ENCODE assay signal across 29 cellular contexts in the genomic region with DNA sequence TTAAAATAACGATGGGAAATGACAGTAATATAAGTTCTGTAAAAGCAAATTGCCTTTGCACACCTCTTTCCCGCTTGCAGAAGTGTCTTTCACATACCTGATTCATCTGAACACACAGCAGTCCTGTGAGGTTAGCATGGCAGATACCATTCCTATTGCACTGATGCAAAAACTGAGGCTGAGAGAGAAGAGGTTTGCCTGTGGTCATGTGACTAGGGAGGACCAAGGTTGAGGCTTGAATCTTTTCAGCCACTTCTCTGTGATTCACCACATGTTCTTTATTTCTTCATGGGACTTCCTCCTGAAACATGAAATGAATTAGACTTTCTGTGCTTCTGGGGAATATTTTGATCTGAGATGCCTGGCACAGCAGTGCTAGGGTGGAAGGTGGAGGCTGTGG.
"Had no signal": no experiment of that assay in that cellular context is flagged by ENCODE, and none has a peak within 500 bp of the region (broad histone marks: within the 10 kb centered on the region; RNA-seq: fewer than 3 reads in every experiment).

No MANE protein-coding gene starts in this region.

- H3K36me3 ChIP-seq: cardiac muscle cell, MG63 had no signal

- H3K9me3 Mint-ChIP-seq: activated B cell treated with CpG ODN at 0.5 μM for 24 hours; activated CD4-positive, alpha-beta memory T cell treated with anti-CD3 and anti-CD28 coated beads for 36 hours; activated CD4-positive, alpha-beta T cell treated with anti-CD3 and anti-CD28 coated beads, Interleukin-2, amount 10 ng/mL, durations not matched to agents 7 days and 5 days; activated naive CD4-positive, alpha-beta T cell treated with anti-CD3 and anti-CD28 coated beads for 36 hours; activated T-cell treated with anti-CD3 and anti-CD28 coated beads, Interleukin-2, amount 50 U/mL, for 4 hours; activated T-helper 17 cell treated with anti-CD3 and anti-CD28 coated beads, Interleukin-2, amount 50 U/mL, for 72 hours had no signal

- H3K4me3 ChIP-seq: cardiac muscle cell, MG63, SK-N-MC had no signal

- DNase-seq: activated B cell treated with CpG ODN at 0.5 μM for 24 hours; activated CD4-positive, alpha-beta memory T cell treated with anti-CD3 and anti-CD28 coated beads for 36 hours; activated CD4-positive, alpha-beta T cell treated with anti-CD3 and anti-CD28 coated beads for 1 hour; activated CD4-positive, alpha-beta T cell treated with anti-CD3 and anti-CD28 coated beads, Interleukin-2, amount 10 ng/mL, durations not matched to agents 7 days and 5 days; activated CD8-positive, alpha-beta memory T cell treated with anti-CD3 and anti-CD28 coated beads for 24 hours; activated gamma-delta T cell; activated naive CD4-positive, alpha-beta T cell treated with anti-CD3 and anti-CD28 coated beads for 36 hours; activated T-cell treated with anti-CD3 and anti-CD28 coated beads, Interleukin-2, amount 50 U/mL, for 4 hours; amygdala; cerebellar nuclear complex; MG63; NCI-H1092 treated with DMSO at 0.1 percent for 48 hours; NCI-H1436; NCI-H1694 treated with DMSO at 0.1 percent for 48 hours; NCI-H2029 treated with DMSO at 0.1 percent for 48 hours; NCI-H510A treated with DMSO at 0.1 percent for 48 hours; NCI-H69; NK-92 treated with Interleukin-12 subunit alpha and Interleukin-12 subunit beta, amount 100 ng/mL, for 24 hours; RPMI8226; SW 1271 had no signal

- ATAC-seq: activated T-cell treated with anti-CD3 and anti-CD28 coated beads, Interleukin-2, amount 50 U/mL, for 4 hours; activated T-helper 17 cell treated with anti-CD3 and anti-CD28 coated beads, Interleukin-2, amount 50 U/mL, for 72 hours; Right ventricle myocardium inferior had no signal

- H3K36me3 Mint-ChIP-seq: activated CD4-positive, alpha-beta memory T cell treated with anti-CD3 and anti-CD28 coated beads for 36 hours; activated naive CD8-positive, alpha-beta T cell; brain; IgD-negative memory B cell had no signal

- FAIRE-seq: astrocyte, TTC549 had no signal

- H3K4me3 Mint-ChIP-seq: activated B cell treated with CpG ODN at 0.5 μM for 24 hours; activated CD4-positive, alpha-beta memory T cell treated with anti-CD3 and anti-CD28 coated beads for 36 hours; activated CD4-positive, alpha-beta T cell treated with anti-CD3 and anti-CD28 coated beads, Interleukin-2, amount 10 ng/mL, durations not matched to agents 7 days and 5 days; activated naive CD4-positive, alpha-beta T cell treated with anti-CD3 and anti-CD28 coated beads for 36 hours; activated naive CD8-positive, alpha-beta T cell; activated T-cell treated with anti-CD3 and anti-CD28 coated beads, Interleukin-2, amount 50 U/mL, for 4 hours; activated T-helper 17 cell treated with anti-CD3 and anti-CD28 coated beads, Interleukin-2, amount 50 U/mL, for 72 hours; brain; IgD-negative memory B cell had no signal

- H3K27ac ChIP-seq: cardiac muscle cell, SK-N-MC had no signal

- H3K4me1 Mint-ChIP-seq: activated B cell treated with CpG ODN at 0.5 μM for 24 hours; activated CD4-positive, alpha-beta T cell treated with anti-CD3 and anti-CD28 coated beads, Interleukin-2, amount 10 ng/mL, durations not matched to agents 7 days and 5 days; activated T-helper 17 cell treated with anti-CD3 and anti-CD28 coated beads, Interleukin-2, amount 50 U/mL, for 72 hours; IgD-negative memory B cell had no signal

- H3K27me3 Mint-ChIP-seq: activated naive CD8-positive, alpha-beta T cell had no signal

- H3K9me3 ChIP-seq: MG63 had no signal

- H3K27ac Mint-ChIP-seq: activated B cell treated with CpG ODN at 0.5 μM for 24 hours; activated CD4-positive, alpha-beta memory T cell treated with anti-CD3 and anti-CD28 coated beads for 36 hours; activated CD4-positive, alpha-beta T cell treated with anti-CD3 and anti-CD28 coated beads, Interleukin-2, amount 10 ng/mL, durations not matched to agents 7 days and 5 days; activated naive CD4-positive, alpha-beta T cell treated with anti-CD3 and anti-CD28 coated beads for 36 hours; activated naive CD8-positive, alpha-beta T cell; activated T-helper 17 cell treated with anti-CD3 and anti-CD28 coated beads, Interleukin-2, amount 50 U/mL, for 72 hours; IgD-negative memory B cell had no signal

- H3K27me3 ChIP-seq: cardiac muscle cell, MG63 had no signal
